ENCODE assay signal across 24 cellular contexts in the genomic region with DNA sequence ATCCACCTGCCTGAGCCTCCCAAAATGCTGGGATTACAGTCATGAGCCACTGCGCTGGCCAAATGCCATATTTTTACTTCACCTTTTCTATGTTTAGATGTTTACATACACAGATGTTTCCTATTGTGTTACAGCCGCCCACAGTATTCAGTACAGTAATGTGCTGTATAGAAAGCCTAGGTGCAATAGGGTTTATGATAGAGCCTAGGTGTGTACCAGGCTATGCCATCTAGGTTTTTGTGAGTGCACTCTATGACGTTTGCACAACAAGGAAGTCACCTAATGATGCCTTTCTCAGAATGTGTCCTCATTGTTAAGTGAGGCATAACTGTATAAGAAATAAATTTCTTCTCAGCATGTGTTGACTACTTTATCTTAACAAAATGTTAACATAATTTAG.
"Had no signal": no experiment of that assay in that cellular context is flagged by ENCODE, and none has a peak within 500 bp of the region (broad histone marks: within the 10 kb centered on the region; RNA-seq: fewer than 3 reads in every experiment).

No MANE protein-coding gene starts in this region.

- ATAC-seq: activated T-cell treated with anti-CD3 and anti-CD28 coated beads, Interleukin-2, amount 50 U/mL, for 72 hours; esophagus mucosa had no signal

- H3K4me3 ChIP-seq: coronary artery, dorsolateral prefrontal cortex had no signal

- H3K27me3 ChIP-seq: brain microvascular endothelial cell, dorsolateral prefrontal cortex had no signal

- H3K36me3 ChIP-seq: brain microvascular endothelial cell had no signal

- H3K27ac ChIP-seq: brain microvascular endothelial cell, coronary artery, dorsolateral prefrontal cortex had no signal

- DNase-seq: activated CD4-positive, alpha-beta memory T cell treated with anti-CD3 and anti-CD28 coated beads, Interleukin-2, amount 10 ng/mL, durations not matched to agents 7 days and 5 days; activated CD4-positive, alpha-beta T cell treated with anti-CD3 and anti-CD28 coated beads for 1 hour; activated CD4-positive, alpha-beta T cell treated with anti-CD3 and anti-CD28 coated beads for 4 hours; activated CD4-positive, alpha-beta T cell treated with anti-CD3 and anti-CD28 coated beads, Interleukin-2, amount 10 ng/mL, durations not matched to agents 7 days and 5 days; activated CD4-positive, alpha-beta T cell treated with anti-CD3 and anti-CD28 coated beads, Interleukin-2, amount 50 U/mL, for 4 hours; activated CD4-positive, CD25-positive, alpha-beta regulatory T cell; activated CD8-positive, alpha-beta memory T cell treated with anti-CD3 and anti-CD28 coated beads, Interleukin-2, amount 50 U/mL, for 48 hours; activated gamma-delta T cell treated with Interleukin-2 at 50 U/mL for 16 hours; activated naive CD4-positive, alpha-beta T cell treated with anti-CD3 and anti-CD28 coated beads, Interleukin-2, amount 50 U/mL, for 16 hours; activated naive CD4-positive, alpha-beta T cell treated with Interleukin-2 at 50 U/mL for 16 hours; activated T-cell treated with anti-CD3 and anti-CD28 coated beads for 4 hours; activated T-cell treated with anti-CD3 and anti-CD28 coated beads, Interleukin-2, amount 50 U/mL, for 24 hours; activated T-cell treated with anti-CD3 and anti-CD28 coated beads, Interleukin-2, amount 50 U/mL, for 72 hours; amniotic stem cell; anterior cingulate cortex; brain microvascular endothelial cell; dorsolateral prefrontal cortex; effector memory CD4-positive, alpha-beta T cell; endodermal cell; foreskin fibroblast; head of caudate nucleus; T-helper 2 cell had no signal
